In the genomic region with DNA sequence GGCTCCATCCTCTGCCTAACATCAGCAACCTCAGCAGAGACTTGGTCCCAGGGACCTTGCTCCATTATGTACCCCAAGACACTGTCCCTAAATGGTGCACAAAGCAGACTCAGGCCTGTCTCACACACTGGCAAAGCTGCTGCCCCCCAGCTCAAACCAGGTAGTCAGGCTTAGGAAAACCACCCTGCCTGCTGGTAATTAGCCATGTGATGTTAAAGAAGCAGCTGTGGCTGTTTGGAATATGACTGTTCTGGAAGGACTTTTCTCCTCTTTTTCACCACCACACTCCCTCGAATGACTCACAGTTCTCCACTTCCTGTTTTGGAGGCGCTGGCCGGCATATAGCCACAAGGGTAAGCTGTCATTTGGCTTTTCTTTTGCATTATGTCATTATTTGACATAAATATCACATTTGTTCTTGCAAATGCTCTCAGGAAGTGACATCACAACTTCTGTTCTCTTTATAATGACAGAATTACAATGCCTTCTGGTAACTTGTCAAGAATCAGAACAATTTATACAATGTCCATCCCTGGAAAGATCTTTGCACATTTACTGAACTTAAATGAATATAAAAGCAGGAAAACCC, we compare ENCODE assay signal across 2 cellular contexts.
A peak's percentile ranks its signal among the peaks of the same experiment; 100 is the strongest.
TF ChIP-seq lines count a peak whose summit lies in the region.

No MANE protein-coding gene starts in this region.

TF ChIP-seq in A549, 52 proteins besides CTCF, POLR2A, EP300 and RAD21 (continued from another document):
- TF ChIP-seq, protein P1, sequence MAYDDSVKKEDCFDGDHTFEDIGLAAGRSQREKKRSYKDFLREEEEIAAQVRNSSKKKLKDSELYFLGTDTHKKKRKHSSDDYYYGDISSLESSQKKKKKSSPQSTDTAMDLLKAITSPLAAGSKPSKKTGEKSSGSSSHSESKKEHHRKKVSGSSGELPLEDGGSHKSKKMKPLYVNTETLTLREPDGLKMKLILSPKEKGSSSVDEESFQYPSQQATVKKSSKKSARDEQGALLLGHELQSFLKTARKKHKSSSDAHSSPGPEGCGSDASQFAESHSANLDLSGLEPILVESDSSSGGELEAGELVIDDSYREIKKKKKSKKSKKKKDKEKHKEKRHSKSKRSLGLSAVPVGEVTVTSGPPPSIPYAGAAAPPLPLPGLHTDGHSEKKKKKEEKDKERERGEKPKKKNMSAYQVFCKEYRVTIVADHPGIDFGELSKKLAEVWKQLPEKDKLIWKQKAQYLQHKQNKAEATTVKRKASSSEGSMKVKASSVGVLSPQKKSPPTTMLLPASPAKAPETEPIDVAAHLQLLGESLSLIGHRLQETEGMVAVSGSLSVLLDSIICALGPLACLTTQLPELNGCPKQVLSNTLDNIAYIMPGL (CRISPR knock-in tag; IDR thresholded peaks at IDR 0.05; ENCODE audit: borderline replicate concordance) = no peak
- TF ChIP-seq, protein P2, sequence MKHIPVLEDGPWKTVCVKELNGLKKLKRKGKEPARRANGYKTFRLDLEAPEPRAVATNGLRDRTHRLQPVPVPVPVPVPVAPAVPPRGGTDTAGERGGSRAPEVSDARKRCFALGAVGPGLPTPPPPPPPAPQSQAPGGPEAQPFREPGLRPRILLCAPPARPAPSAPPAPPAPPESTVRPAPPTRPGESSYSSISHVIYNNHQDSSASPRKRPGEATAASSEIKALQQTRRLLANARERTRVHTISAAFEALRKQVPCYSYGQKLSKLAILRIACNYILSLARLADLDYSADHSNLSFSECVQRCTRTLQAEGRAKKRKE (CRISPR knock-in tag; IDR thresholded peaks at IDR 0.05; ENCODE audit: low read depth) = 0 out of 2 replicates have a peak, but pooled peaks have one; percentile 17
- TF ChIP-seq, protein P3, sequence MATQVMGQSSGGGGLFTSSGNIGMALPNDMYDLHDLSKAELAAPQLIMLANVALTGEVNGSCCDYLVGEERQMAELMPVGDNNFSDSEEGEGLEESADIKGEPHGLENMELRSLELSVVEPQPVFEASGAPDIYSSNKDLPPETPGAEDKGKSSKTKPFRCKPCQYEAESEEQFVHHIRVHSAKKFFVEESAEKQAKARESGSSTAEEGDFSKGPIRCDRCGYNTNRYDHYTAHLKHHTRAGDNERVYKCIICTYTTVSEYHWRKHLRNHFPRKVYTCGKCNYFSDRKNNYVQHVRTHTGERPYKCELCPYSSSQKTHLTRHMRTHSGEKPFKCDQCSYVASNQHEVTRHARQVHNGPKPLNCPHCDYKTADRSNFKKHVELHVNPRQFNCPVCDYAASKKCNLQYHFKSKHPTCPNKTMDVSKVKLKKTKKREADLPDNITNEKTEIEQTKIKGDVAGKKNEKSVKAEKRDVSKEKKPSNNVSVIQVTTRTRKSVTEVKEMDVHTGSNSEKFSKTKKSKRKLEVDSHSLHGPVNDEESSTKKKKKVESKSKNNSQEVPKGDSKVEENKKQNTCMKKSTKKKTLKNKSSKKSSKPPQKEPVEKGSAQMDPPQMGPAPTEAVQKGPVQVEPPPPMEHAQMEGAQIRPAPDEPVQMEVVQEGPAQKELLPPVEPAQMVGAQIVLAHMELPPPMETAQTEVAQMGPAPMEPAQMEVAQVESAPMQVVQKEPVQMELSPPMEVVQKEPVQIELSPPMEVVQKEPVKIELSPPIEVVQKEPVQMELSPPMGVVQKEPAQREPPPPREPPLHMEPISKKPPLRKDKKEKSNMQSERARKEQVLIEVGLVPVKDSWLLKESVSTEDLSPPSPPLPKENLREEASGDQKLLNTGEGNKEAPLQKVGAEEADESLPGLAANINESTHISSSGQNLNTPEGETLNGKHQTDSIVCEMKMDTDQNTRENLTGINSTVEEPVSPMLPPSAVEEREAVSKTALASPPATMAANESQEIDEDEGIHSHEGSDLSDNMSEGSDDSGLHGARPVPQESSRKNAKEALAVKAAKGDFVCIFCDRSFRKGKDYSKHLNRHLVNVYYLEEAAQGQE (IDR thresholded peaks at IDR 0.05) = no peak
- TF ChIP-seq SREBF2 (IDR thresholded peaks at IDR 0.05) (no peak), MAFK (IDR thresholded peaks at IDR 0.05; ENCODE audit: partially characterized antibody) (no peak), FOSL2 (IDR thresholded peaks at IDR 0.05) (peak; percentile 28; the same call in 1 of the 2 replicates), FOSL2 (CRISPR knock-in tag; IDR thresholded peaks at IDR 0.05) (peak; percentile 89), HOXB13 (CRISPR knock-in tag; IDR thresholded peaks at IDR 0.05; ENCODE audit: low read depth) (0 out of 2 replicates have a peak, but pooled peaks have one; percentile 21), JUN (IDR thresholded peaks at IDR 0.05) (0 out of 5 replicates have a peak, but pooled peaks of 1 of the 2 experiments have one; percentile 15), HEYL (CRISPR knock-in tag; IDR thresholded peaks at IDR 0.05) (no peak), FOXS1 (CRISPR knock-in tag; IDR thresholded peaks at IDR 0.05) (peak; percentile 14; the same call in 1 of the 2 replicates), ZFP36 (IDR thresholded peaks at IDR 0.05; ENCODE audit: borderline replicate concordance, partially characterized antibody) (no peak), GATA3 (IDR thresholded peaks at IDR 0.05; ENCODE audit: borderline replicate concordance) (peak; percentile 23; the same call in 1 of the 2 replicates), HDAC2 (IDR thresholded peaks at IDR 0.05) (no peak)
- TF ChIP-seq, protein P4, sequence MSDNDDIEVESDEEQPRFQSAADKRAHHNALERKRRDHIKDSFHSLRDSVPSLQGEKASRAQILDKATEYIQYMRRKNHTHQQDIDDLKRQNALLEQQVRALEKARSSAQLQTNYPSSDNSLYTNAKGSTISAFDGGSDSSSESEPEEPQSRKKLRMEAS (IDR thresholded peaks at IDR 0.05) = peak; percentile 50; the same call in 1 of the 2 replicates

TF ChIP-seq in GM12878, 131 proteins besides CTCF, POLR2A, EP300 and RAD21 (continued from another document and continues in another):
- TF ChIP-seq YBX1 (IDR thresholded peaks at IDR 0.05) (no peak), ZNF217 (IDR thresholded peaks at IDR 0.05) (no peak), CBX3 (IDR thresholded peaks at IDR 0.05; ENCODE audit: borderline replicate concordance, low read depth) (no peak), RELA (IDR thresholded peaks at IDR 0.05; ENCODE audit: borderline replicate concordance, partially characterized antibody) (peak; percentile 31), ZNF274 (IDR thresholded peaks at IDR 0.05; ENCODE audit: insufficient read depth, insufficient read length) (no peak), KLF5 (IDR thresholded peaks at IDR 0.05; ENCODE audit: partially characterized antibody) (peak; percentile 50), SMAD5 (IDR thresholded peaks at IDR 0.05; ENCODE audit: low read depth) (no peak), ZZZ3 (IDR thresholded peaks at IDR 0.05; ENCODE audit: control insufficient read depth, insufficient read length, low read depth) (no peak), WRNIP1 (IDR thresholded peaks at IDR 0.05; ENCODE audit: borderline replicate concordance, low read depth, low read length) (no peak), NR2F1 (conservative IDR thresholded peaks at IDR 0.05) (0 out of 2 replicates have a peak, but pooled peaks have one; percentile 40), IRF4 (IDR thresholded peaks at IDR 0.05; ENCODE audit: low read depth, low read length) (peak; percentile 81), BMI1 (IDR thresholded peaks at IDR 0.05; ENCODE audit: borderline replicate concordance) (0 out of 2 replicates have a peak, but pooled peaks have one; percentile 30), EED (IDR thresholded peaks at IDR 0.05; ENCODE audit: low read depth) (peak; percentile 99), IKZF2 (IDR thresholded peaks at IDR 0.05) (peak; percentile 98 to 99), GATAD2B (conservative IDR thresholded peaks at IDR 0.05; ENCODE audit: low read depth) (0 out of 2 replicates have a peak, but pooled peaks have one; percentile 32), MYB (IDR thresholded peaks at IDR 0.05; ENCODE audit: borderline replicate concordance, low read depth, low read length) (no peak), JUND (IDR thresholded peaks at IDR 0.05; ENCODE audit: low read depth, low read length) (peak; percentile 70; the same call in 1 of the 2 replicates), FOS (IDR thresholded peaks at IDR 0.05; ENCODE audit: borderline replicate concordance, extremely low read depth, insufficient read length) (no peak), MTA3 (IDR thresholded peaks at IDR 0.05; ENCODE audit: borderline replicate concordance, low read length) (peak; percentile 93), MEF2A (IDR thresholded peaks at IDR 0.05; ENCODE audit: insufficient read depth, low read depth, low read length) (peak; percentile 26; the same call in 1 of the 2 replicates), SMARCA5 (IDR thresholded peaks at IDR 0.05) (peak; percentile 58), ZSCAN29 (IDR thresholded peaks at IDR 0.05) (no peak), RCOR1 (conservative IDR thresholded peaks at IDR 0.05; ENCODE audit: low read depth, low read length) (no peak)
- TF ChIP-seq, protein P5, sequence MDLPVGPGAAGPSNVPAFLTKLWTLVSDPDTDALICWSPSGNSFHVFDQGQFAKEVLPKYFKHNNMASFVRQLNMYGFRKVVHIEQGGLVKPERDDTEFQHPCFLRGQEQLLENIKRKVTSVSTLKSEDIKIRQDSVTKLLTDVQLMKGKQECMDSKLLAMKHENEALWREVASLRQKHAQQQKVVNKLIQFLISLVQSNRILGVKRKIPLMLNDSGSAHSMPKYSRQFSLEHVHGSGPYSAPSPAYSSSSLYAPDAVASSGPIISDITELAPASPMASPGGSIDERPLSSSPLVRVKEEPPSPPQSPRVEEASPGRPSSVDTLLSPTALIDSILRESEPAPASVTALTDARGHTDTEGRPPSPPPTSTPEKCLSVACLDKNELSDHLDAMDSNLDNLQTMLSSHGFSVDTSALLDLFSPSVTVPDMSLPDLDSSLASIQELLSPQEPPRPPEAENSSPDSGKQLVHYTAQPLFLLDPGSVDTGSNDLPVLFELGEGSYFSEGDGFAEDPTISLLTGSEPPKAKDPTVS (IDR thresholded peaks at IDR 0.05; ENCODE audit: low read depth, low read length) = no peak
- TF ChIP-seq, protein P6, sequence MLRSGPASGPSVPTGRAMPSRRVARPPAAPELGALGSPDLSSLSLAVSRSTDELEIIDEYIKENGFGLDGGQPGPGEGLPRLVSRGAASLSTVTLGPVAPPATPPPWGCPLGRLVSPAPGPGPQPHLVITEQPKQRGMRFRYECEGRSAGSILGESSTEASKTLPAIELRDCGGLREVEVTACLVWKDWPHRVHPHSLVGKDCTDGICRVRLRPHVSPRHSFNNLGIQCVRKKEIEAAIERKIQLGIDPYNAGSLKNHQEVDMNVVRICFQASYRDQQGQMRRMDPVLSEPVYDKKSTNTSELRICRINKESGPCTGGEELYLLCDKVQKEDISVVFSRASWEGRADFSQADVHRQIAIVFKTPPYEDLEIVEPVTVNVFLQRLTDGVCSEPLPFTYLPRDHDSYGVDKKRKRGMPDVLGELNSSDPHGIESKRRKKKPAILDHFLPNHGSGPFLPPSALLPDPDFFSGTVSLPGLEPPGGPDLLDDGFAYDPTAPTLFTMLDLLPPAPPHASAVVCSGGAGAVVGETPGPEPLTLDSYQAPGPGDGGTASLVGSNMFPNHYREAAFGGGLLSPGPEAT (IDR thresholded peaks at IDR 0.05; ENCODE audit: low read depth) = peak; percentile 90
- TF ChIP-seq, protein P7, sequence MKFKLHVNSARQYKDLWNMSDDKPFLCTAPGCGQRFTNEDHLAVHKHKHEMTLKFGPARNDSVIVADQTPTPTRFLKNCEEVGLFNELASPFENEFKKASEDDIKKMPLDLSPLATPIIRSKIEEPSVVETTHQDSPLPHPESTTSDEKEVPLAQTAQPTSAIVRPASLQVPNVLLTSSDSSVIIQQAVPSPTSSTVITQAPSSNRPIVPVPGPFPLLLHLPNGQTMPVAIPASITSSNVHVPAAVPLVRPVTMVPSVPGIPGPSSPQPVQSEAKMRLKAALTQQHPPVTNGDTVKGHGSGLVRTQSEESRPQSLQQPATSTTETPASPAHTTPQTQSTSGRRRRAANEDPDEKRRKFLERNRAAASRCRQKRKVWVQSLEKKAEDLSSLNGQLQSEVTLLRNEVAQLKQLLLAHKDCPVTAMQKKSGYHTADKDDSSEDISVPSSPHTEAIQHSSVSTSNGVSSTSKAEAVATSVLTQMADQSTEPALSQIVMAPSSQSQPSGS (IDR thresholded peaks at IDR 0.05; ENCODE audit: low read length) = peak; percentile 100
- TF ChIP-seq, protein P8, sequence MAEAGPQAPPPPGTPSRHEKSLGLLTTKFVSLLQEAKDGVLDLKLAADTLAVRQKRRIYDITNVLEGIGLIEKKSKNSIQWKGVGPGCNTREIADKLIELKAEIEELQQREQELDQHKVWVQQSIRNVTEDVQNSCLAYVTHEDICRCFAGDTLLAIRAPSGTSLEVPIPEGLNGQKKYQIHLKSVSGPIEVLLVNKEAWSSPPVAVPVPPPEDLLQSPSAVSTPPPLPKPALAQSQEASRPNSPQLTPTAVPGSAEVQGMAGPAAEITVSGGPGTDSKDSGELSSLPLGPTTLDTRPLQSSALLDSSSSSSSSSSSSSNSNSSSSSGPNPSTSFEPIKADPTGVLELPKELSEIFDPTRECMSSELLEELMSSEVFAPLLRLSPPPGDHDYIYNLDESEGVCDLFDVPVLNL (IDR thresholded peaks at IDR 0.05; ENCODE audit: low read depth, low read length) = no peak
- TF ChIP-seq, protein P4 (IDR thresholded peaks at IDR 0.05; ENCODE audit: low read depth, low read length) = no peak
- TF ChIP-seq, protein P9, sequence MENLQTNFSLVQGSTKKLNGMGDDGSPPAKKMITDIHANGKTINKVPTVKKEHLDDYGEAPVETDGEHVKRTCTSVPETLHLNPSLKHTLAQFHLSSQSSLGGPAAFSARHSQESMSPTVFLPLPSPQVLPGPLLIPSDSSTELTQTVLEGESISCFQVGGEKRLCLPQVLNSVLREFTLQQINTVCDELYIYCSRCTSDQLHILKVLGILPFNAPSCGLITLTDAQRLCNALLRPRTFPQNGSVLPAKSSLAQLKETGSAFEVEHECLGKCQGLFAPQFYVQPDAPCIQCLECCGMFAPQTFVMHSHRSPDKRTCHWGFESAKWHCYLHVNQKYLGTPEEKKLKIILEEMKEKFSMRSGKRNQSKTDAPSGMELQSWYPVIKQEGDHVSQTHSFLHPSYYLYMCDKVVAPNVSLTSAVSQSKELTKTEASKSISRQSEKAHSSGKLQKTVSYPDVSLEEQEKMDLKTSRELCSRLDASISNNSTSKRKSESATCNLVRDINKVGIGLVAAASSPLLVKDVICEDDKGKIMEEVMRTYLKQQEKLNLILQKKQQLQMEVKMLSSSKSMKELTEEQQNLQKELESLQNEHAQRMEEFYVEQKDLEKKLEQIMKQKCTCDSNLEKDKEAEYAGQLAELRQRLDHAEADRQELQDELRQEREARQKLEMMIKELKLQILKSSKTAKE (IDR thresholded peaks at IDR 0.05; ENCODE audit: low read depth, poor library complexity, severe bottlenecking) = peak; percentile 24
- TF ChIP-seq, protein P10, sequence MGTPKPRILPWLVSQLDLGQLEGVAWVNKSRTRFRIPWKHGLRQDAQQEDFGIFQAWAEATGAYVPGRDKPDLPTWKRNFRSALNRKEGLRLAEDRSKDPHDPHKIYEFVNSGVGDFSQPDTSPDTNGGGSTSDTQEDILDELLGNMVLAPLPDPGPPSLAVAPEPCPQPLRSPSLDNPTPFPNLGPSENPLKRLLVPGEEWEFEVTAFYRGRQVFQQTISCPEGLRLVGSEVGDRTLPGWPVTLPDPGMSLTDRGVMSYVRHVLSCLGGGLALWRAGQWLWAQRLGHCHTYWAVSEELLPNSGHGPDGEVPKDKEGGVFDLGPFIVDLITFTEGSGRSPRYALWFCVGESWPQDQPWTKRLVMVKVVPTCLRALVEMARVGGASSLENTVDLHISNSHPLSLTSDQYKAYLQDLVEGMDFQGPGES (IDR thresholded peaks at IDR 0.05) = no peak
- TF ChIP-seq, protein P11, sequence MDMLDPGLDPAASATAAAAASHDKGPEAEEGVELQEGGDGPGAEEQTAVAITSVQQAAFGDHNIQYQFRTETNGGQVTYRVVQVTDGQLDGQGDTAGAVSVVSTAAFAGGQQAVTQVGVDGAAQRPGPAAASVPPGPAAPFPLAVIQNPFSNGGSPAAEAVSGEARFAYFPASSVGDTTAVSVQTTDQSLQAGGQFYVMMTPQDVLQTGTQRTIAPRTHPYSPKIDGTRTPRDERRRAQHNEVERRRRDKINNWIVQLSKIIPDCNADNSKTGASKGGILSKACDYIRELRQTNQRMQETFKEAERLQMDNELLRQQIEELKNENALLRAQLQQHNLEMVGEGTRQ (IDR thresholded peaks at IDR 0.05; ENCODE audit: borderline replicate concordance, low read depth, low read length) = no peak
